Comparison of ENCODE assay signal across 8 cellular contexts in the genomic region with DNA sequence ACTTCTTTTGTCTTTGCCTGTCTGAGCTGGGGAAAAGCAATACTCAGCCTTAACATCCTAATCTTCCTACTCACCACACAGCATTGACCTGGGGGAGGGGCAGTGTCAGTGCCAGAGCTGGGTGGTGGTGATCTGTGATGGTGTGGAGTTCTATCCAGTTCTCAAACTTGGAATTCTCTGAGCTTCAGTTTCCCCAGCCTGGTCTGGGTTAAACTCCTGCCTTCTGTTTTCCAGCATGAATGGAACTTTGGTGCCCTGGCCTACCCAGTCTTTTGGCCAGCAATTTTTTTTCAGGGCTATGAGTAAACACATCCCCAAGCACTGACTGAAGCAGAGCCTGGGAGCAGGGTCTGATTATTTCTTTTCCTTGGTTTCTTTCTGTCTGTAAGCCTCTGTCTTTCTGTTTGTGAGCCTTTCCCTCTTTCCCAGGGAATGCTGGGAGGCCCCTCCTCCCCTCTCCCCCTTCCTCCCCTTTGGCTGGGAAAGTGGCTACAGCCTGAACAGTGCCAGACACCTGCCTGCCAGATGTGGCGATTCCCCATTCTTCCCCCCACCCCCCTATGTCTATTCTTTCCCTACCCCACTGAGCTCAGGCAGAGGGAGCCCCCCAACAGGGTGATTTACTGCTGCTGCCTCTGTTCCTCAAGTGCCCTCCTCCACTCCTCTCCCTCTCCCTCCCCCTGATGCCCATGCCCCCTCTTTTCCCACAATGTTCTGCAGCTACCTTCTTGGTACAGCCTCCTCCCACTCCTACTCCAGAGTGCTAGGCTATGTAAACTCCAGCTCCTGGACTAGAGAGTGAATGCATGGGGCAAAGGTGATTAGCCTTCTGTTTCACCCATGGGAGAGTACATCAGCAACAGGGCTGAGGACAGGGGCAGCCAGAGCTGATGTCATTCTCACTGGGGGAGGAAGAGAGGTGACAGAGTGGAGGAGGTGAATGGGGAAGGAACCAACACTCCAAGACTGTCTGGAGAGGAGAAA.
DNase-seq lines count a peak whose midpoint lies in the region; TF ChIP-seq lines count a peak whose summit lies in the region.

No MANE protein-coding gene starts in this region.

- in situ Hi-C loops in HAP-1 (cut with MboI; ENCODE audit: low sequenced_read_pairs): loop anchor here (25.0 kb wide), 1 partner anchor 366 kb away; the partner anchor contains the start of gene HOXC10

- DNase-seq in NCI-H1105 treated with DMSO at 0.1 percent for 48 hours (lab: John Stamatoyannopoulos, UW): peak; percentile 66
- DNase-seq in adipocyte (ENCODE audit: low read depth): peak; percentile 29
- peak; percentile 76 for DNase-seq in islet precursor cell
- peak in 30 of 49 donors; percentile 15 to 73 (median 46) for DNase-seq in substantia nigra (lab: John Stamatoyannopoulos, UW)
- no peak for DNase-seq in HAP-1 (ENCODE audit: low spot score in 2 of 2)
- no peak for DNase-seq in hepatic stellate cell (ENCODE audit: low spot score)
- no peak for DNase-seq in GM10266 (ENCODE audit: extremely low spot score)
- no peak for DNase-seq in GM19238 (ENCODE audit: insufficient read length, low spot score)

- H3K36me3 ChIP-seq in adipocyte (ENCODE audit: control insufficient read depth, insufficient read depth, low read length, severe bottlenecking) (peaks cover 22% of the 10 kb centered on the region), HAP-1 (replicated peaks) (peaks cover 36% of the 10 kb centered on the region)

- peaks cover 62% of the 10 kb centered on the region for H3K4me1 ChIP-seq in adipocyte (ENCODE audit: control insufficient read depth, insufficient read depth, low read length)
- peaks cover 34% of the 10 kb centered on the region for H3K4me1 ChIP-seq in HAP-1

- H3K9ac ChIP-seq in adipocyte (ENCODE audit: low read length): peak overlapping the region; percentile 27

- TF ChIP-seq CTCF in GM10266 (IDR thresholded peaks at IDR 0.05; ENCODE audit: control insufficient read depth, insufficient read depth, low read depth, missing control alignments): no peak

- no peaks in the 10 kb centered on the region for H3K9me3 ChIP-seq in adipocyte (ENCODE audit: control insufficient read depth, low read length)
- no peaks in the 10 kb centered on the region for H3K9me3 ChIP-seq in HAP-1

- H3K27me3 ChIP-seq in adipocyte (replicated peaks; ENCODE audit: control insufficient read depth, insufficient read depth, low read length) (no peaks in the 10 kb centered on the region), HAP-1 (ENCODE audit: low read depth) (no peaks in the 10 kb centered on the region)

- H3K27ac ChIP-seq in substantia nigra (ENCODE audit: low read depth, low read length, poor library complexity, severe bottlenecking): peak overlapping the region; percentile 78

- H3K4me3 ChIP-seq in adipocyte (ENCODE audit: low read length): no peak overlapping the region
- H3K4me3 ChIP-seq in HAP-1: no peak overlapping the region

Comparison
In these comparisons a context has a peak if more than half of its experiments do, and no peak if none do; other contexts are left out.
1. DNase-seq: peak in NCI-H1105 treated with DMSO at 0.1 percent for 48 hours (single experiment), adipocyte (single experiment), islet precursor cell (single experiment) and substantia nigra (30 of 49); none in HAP-1 (0 of 2), hepatic stellate cell (single experiment), GM10266 (single experiment) and GM19238 (single experiment).